14 cellular contexts compared by ENCODE assay signal in genomic region chrY:7275751-7276150, GRCh38.
DNase-seq lines count a peak whose midpoint lies in the region; ATAC-seq and TF ChIP-seq lines count a peak whose summit lies in the region.
"Had no signal": no experiment of that assay in that cellular context is flagged by ENCODE, and none has a peak within 500 bp of the region (broad histone marks: within the 10 kb centered on the region; RNA-seq: fewer than 3 reads in every experiment).

No MANE protein-coding gene starts in this region.

- H3K27me3 Mint-ChIP-seq in activated naive CD8-positive, alpha-beta T cell, result no peaks in the 10 kb centered on the region
- H3K27me3 Mint-ChIP-seq in memory B cell, result no peaks in the 10 kb centered on the region
- H3K27me3 Mint-ChIP-seq: naive B cell had no signal

- H3K4me3 Mint-ChIP-seq in activated naive CD8-positive, alpha-beta T cell, result peak overlapping the region; percentile 98
- H3K4me3 Mint-ChIP-seq in memory B cell, result peak overlapping the region; percentile 89

- DNase-seq in AG10803 (ENCODE audit: low read depth) (peak; percentile 41), GM12864 (ENCODE audit: low read depth) (no peak), memory B cell (ENCODE audit: low spot score in 2 of 2) (no peak), HPDE6-E6E7 (ENCODE audit: extremely low spot score) (no peak)
- DNase-seq in stimulated activated CD8-positive, alpha-beta memory T cell treated with anti-CD3 and anti-CD28 coated beads, Interleukin-4, amount 100 ng/mL, for 48 hours, result no peak
- DNase-seq: activated CD4-positive, CD25-positive, alpha-beta regulatory T cell treated with anti-CD3 and anti-CD28 coated beads, Interleukin-2, amount 50 U/mL, for 72 hours; brain microvascular endothelial cell; naive B cell; NCI-H187; stimulated activated CD4-positive, alpha-beta T cell treated with anti-CD3 and anti-CD28 coated beads, Interleukin-4, amount 100 ng/mL, for 1 hour; transverse colon had no signal

- H3K36me3 Mint-ChIP-seq in activated naive CD8-positive, alpha-beta T cell, result no peaks in the 10 kb centered on the region
- no peaks in the 10 kb centered on the region for H3K36me3 Mint-ChIP-seq in memory B cell
- H3K36me3 Mint-ChIP-seq: naive B cell had no signal

- peak overlapping the region; percentile 72 for H3K4me3 ChIP-seq in AG10803 (ENCODE audit: low read length)
- H3K4me3 ChIP-seq in GM12864 (ENCODE audit: low read depth, low read length), result peak overlapping the region; percentile 78

- TF ChIP-seq CTCF in AG10803 (conservative IDR thresholded peaks at IDR 0.05; ENCODE audit: low read length), result no peak
- no peak for TF ChIP-seq CTCF in GM12864 (IDR thresholded peaks at IDR 0.05; ENCODE audit: low read depth, low read length, missing control alignments)

- ATAC-seq in memory B cell (ENCODE audit: low read depth) (no peak), GM21786 (IDR thresholded peaks at IDR 0.05; ENCODE audit: unreplicated experiment) (no peak), HG03045 (IDR thresholded peaks at IDR 0.05; ENCODE audit: unreplicated experiment) (no peak)

- H3K27ac Mint-ChIP-seq in activated naive CD8-positive, alpha-beta T cell, result peak overlapping the region; percentile 95
- H3K27ac Mint-ChIP-seq in memory B cell, result peak overlapping the region; percentile 84

- H3K9me3 Mint-ChIP-seq in activated naive CD8-positive, alpha-beta T cell (ENCODE audit: low read depth), result no peaks in the 10 kb centered on the region
- no peaks in the 10 kb centered on the region for H3K9me3 Mint-ChIP-seq in memory B cell
- H3K9me3 Mint-ChIP-seq: naive B cell had no signal

- H3K4me1 Mint-ChIP-seq in activated naive CD8-positive, alpha-beta T cell (ENCODE audit: low read depth), result peaks cover 49% of the 10 kb centered on the region
- peaks cover 10% of the 10 kb centered on the region for H3K4me1 Mint-ChIP-seq in memory B cell
